Comparison of ENCODE assay signal across 19 cellular contexts in genomic region chr17:10178789-10179075, GRCh38. TPM values are rescaled to one million over a fixed set of nuclear protein-coding genes. Genes with fewer than 3 reads are reported as not detected.
DNase-seq lines count a peak whose midpoint lies in the region; ATAC-seq, FAIRE-seq and TF ChIP-seq lines count a peak whose summit lies in the region.
"Had no signal": no experiment of that assay in that cellular context is flagged by ENCODE, and none has a peak within 500 bp of the region (broad histone marks: within the 10 kb centered on the region; RNA-seq: fewer than 3 reads in every experiment).

No MANE protein-coding gene starts in this region.

- no peak overlapping the region for H2AFZ ChIP-seq in GM23248
- H2AFZ ChIP-seq in mesenchymal stem cell (ENCODE audit: low read depth, low read length) = no peak overlapping the region

- no peaks in the 10 kb centered on the region for H3K9me2 ChIP-seq in GM23248 (ENCODE audit: insufficient read depth)

- peak overlapping the region in 1 of 2 experiments; percentile 53 for H3K14ac ChIP-seq in mesenchymal stem cell (ENCODE audit: low read length in 2 of 2)

- H2BK120ac ChIP-seq in mesenchymal stem cell (ENCODE audit: low read depth, low read length) = no peak overlapping the region

- TF ChIP-seq CTCF in upper lobe of right lung (IDR thresholded peaks at IDR 0.05) = no peak

- H3K4me3 ChIP-seq in GM23248 (no peak overlapping the region), mesenchymal stem cell (ENCODE audit: insufficient read depth in 1 of 2, low read depth in 1 of 2, low read length in 2 of 2) (no peak overlapping the region), upper lobe of right lung (no peak overlapping the region)
- H3K4me3 ChIP-seq: SK-N-MC had no signal

- H3K9me3 ChIP-seq in GM23248 (ENCODE audit: low read depth) (no peaks in the 10 kb centered on the region), KOPT-K1 (ENCODE audit: insufficient read depth, low read length, poor library complexity, severe bottlenecking) (no peaks in the 10 kb centered on the region), mesenchymal stem cell (ENCODE audit: control insufficient read depth, low read length) (no peaks in the 10 kb centered on the region), upper lobe of right lung (no peaks in the 10 kb centered on the region)

- intact Hi-C loops in upper lobe of right lung (cut with DNase I) = no loop called here

- H3K27me3 ChIP-seq in GM23248 (replicated peaks; ENCODE audit: insufficient read depth) (no peaks in the 10 kb centered on the region), mesenchymal stem cell (ENCODE audit: control insufficient read depth in 1 of 2, insufficient read depth in 1 of 2, low read length in 2 of 2) (no peaks in the 10 kb centered on the region), upper lobe of right lung (no peaks in the 10 kb centered on the region)

- no peak overlapping the region for H4K91ac ChIP-seq in mesenchymal stem cell (ENCODE audit: low read length)

- H3K79me2 ChIP-seq in GM23248 (ENCODE audit: insufficient read depth) = peaks cover 47% of the 10 kb centered on the region

- H3F3A ChIP-seq in GM23248 (ENCODE audit: insufficient read depth) = peaks cover 41% of the 10 kb centered on the region

- H3K36me3 ChIP-seq in GM23248 (ENCODE audit: low read depth) = no peaks in the 10 kb centered on the region
- H3K36me3 ChIP-seq in KOPT-K1 (ENCODE audit: insufficient read depth, low read length) = no peaks in the 10 kb centered on the region
- no peaks in the 10 kb centered on the region for H3K36me3 ChIP-seq in mesenchymal stem cell (ENCODE audit: control insufficient read depth in 1 of 2, insufficient read depth in 2 of 2, low read depth in 1 of 2, low read length in 2 of 2)
- H3K36me3 ChIP-seq in upper lobe of right lung = no peaks in the 10 kb centered on the region

- H3K18ac ChIP-seq in mesenchymal stem cell (ENCODE audit: low read depth in 1 of 2, low read length in 2 of 2) = peak overlapping the region in 1 of 2 experiments; percentile 37

- in situ Hi-C loops in GM23248 (cut with MboI) = no loop called here

- no peaks in the 10 kb centered on the region for H4K20me1 ChIP-seq in GM23248 (ENCODE audit: insufficient read depth)

- H3K4me1 ChIP-seq in GM23248 (ENCODE audit: insufficient read depth) (peaks cover 39% of the 10 kb centered on the region), mesenchymal stem cell (ENCODE audit: control insufficient read depth, insufficient read depth, low read depth, low read length) (peaks cover 16% of the 10 kb centered on the region), upper lobe of right lung (no peaks in the 10 kb centered on the region)

- H3K23ac ChIP-seq in mesenchymal stem cell (ENCODE audit: low read length in 2 of 2) = no peak overlapping the region

- ATAC-seq in upper lobe of right lung = peak; percentile 23
- ATAC-seq: HCT116, Right ventricle myocardium inferior had no signal

- H2AK5ac ChIP-seq in mesenchymal stem cell (ENCODE audit: low read length, severe bottlenecking) = no peak overlapping the region

- H3K4me2 ChIP-seq in GM23248 (ENCODE audit: unreplicated experiment) (peak overlapping the region; percentile 78), mesenchymal stem cell (ENCODE audit: low read length, poor library complexity, severe bottlenecking) (no peak overlapping the region)

- no peak overlapping the region for H4K8ac ChIP-seq in mesenchymal stem cell (ENCODE audit: low read length)

- DNase-seq in GM23248 (no peak), mesenchymal stem cell (no peak), upper lobe of right lung (no peak), NCI-H510A treated with DMSO at 0.1 percent for 48 hours (lab: John Stamatoyannopoulos, UW) (no peak), GM12892 (ENCODE audit: insufficient read length) (no peak)
- no peak for DNase-seq in stimulated activated CD4-positive, alpha-beta T cell treated with anti-CD3 and anti-CD28 coated beads, Interleukin-15, amount 100 ng/mL, for 24 hours
- DNase-seq: DND-41; MM.1S; NCI-H1092; NCI-H2081; NCI-H446 treated with DMSO at 0.1 percent for 48 hours; NK-92 treated with Interleukin-12 subunit alpha and Interleukin-12 subunit beta, amount 100 ng/mL, for 24 hours had no signal

- no peak overlapping the region for H2BK5ac ChIP-seq in mesenchymal stem cell (ENCODE audit: low read depth, low read length, poor library complexity, severe bottlenecking)

- H3K9ac ChIP-seq in GM23248 (peak overlapping the region; percentile 87; the same call in 1 of the 2 replicates), mesenchymal stem cell (ENCODE audit: low read length) (peak overlapping the region; percentile 81)

- peak overlapping the region in 1 of 2 experiments; percentile 33 for H2BK12ac ChIP-seq in mesenchymal stem cell (ENCODE audit: low read length in 2 of 2)

- peaks cover 17% of the 10 kb centered on the region for H3K79me1 ChIP-seq in mesenchymal stem cell (replicated peaks; ENCODE audit: low read length, poor library complexity, severe bottlenecking)

- TF ChIP-seq POLR2A in GM12892 (IDR thresholded peaks at IDR 0.05; ENCODE audit: low read depth, low read length) = no peak

- H3K27ac ChIP-seq in GM23248 (peak overlapping the region; percentile 98), KOPT-K1 (ENCODE audit: low read depth, low read length, poor library complexity, severe bottlenecking) (peak overlapping the region; percentile 10), mesenchymal stem cell (ENCODE audit: low read length, poor library complexity, severe bottlenecking) (no peak overlapping the region), upper lobe of right lung (no peak overlapping the region)
- H3K27ac ChIP-seq: C4-2B, SK-N-MC had no signal

- H3K4ac ChIP-seq in mesenchymal stem cell (ENCODE audit: low read depth in 1 of 2, low read length in 2 of 2) = no peak overlapping the region

- WGBS in GM23248 (ENCODE audit: low coverage in 1 of 2, low lambda C conversion rate in 2 of 2, missing lambda C conversion rate in 2 of 2), 2 experiments = 87 to 92% methylated on average over 7 of the region's 7 CpGs
- 69% methylated on average over 6 of the region's 7 CpGs for WGBS in mesenchymal stem cell

- FAIRE-seq in GM12892 (lab: Jason Lieb, UNC) = no peak
- FAIRE-seq: G401.6, RCC 7860 had no signal

- H2BK15ac ChIP-seq in mesenchymal stem cell (ENCODE audit: low read depth, poor library complexity, severe bottlenecking) = no peak overlapping the region

RNA-seq across cellular contexts. Expression of gene GAS7, which starts 19.7 kb away (rescaled TPM):
- total RNA-seq in GM23248 (2014; rRNA removed; shearing (Covaris generic)) = 13.4 and 15.0 TPM in 2 replicates
- 6.7 TPM in 2 replicates for polyA plus RNA-seq in GM23248 (2016; fragmentation: Nextera tagmentation; extraction: Ambion mirVana)
- 20.4 TPM for polyA plus RNA-seq in mesenchymal stem cell (2013, experiment 1 of 2)
- polyA plus RNA-seq in mesenchymal stem cell (2013, experiment 2 of 2) = 21.6 TPM
- 50.6 TPM for total RNA-seq in upper lobe of right lung
- 24.4 TPM for polyA plus RNA-seq in GM12892 (2012; ENCODE audit: missing spikeins)

Comparison
In these comparisons a context has a peak if more than half of its experiments do, and no peak if none do; other contexts are left out.
1. H3K27ac ChIP-seq: peak in GM23248 (single experiment) and KOPT-K1 (single experiment); none in mesenchymal stem cell (single experiment) and upper lobe of right lung (single experiment).